ENCODE assay signal across 7 cellular contexts in genomic region chrX:129637217-129638109, GRCh38. TPM values are rescaled to one million over a fixed set of nuclear protein-coding genes. Genes with fewer than 3 reads are reported as not detected.
DNase-seq lines count a peak whose midpoint lies in the region; ATAC-seq and TF ChIP-seq lines count a peak whose summit lies in the region.

No MANE protein-coding gene starts in this region.

- H3K27me3 Mint-ChIP-seq in endodermal cell (ENCODE audit: insufficient read depth), result peaks cover 14% of the 10 kb centered on the region

- ATAC-seq in HG02798 (IDR thresholded peaks at IDR 0.05; ENCODE audit: poor library complexity, unreplicated experiment), result peak; percentile 55

- DNase-seq in NCI-H526 (lab: John Stamatoyannopoulos, UW), result peak; percentile 34 to 66
- peak; percentile 92 for DNase-seq in activated CD8-positive, alpha-beta memory T cell treated with anti-CD3 and anti-CD28 coated beads for 24 hours
- DNase-seq in endodermal cell, result peak; percentile 90
- peak; percentile 71 for DNase-seq in mucosa of gallbladder (ENCODE audit: low spot score)
- peak; percentile 67 for DNase-seq in stimulated activated CD8-positive, alpha-beta memory T cell treated with anti-CD3 and anti-CD28 coated beads, Interleukin-4, amount 100 ng/mL, for 24 hours (ENCODE audit: low read depth)

- no peak overlapping the region for H3K27ac ChIP-seq in endodermal cell (ENCODE audit: low read depth, low read length)

- no peak overlapping the region for H3K9ac ChIP-seq in endodermal cell (ENCODE audit: extremely low read depth, low read length, poor library complexity, severe bottlenecking)

- H3K4me1 ChIP-seq in endodermal cell (ENCODE audit: control insufficient read depth, insufficient read depth, low read length), result peaks cover 4% of the 10 kb centered on the region

- H3K36me3 Mint-ChIP-seq in endodermal cell (ENCODE audit: low read depth), result no peaks in the 10 kb centered on the region

- H3K27ac Mint-ChIP-seq in endodermal cell, result no peak overlapping the region

- H3K4me1 Mint-ChIP-seq in endodermal cell, result peaks cover 6% of the 10 kb centered on the region

- no peaks in the 10 kb centered on the region for H3K27me3 ChIP-seq in endodermal cell (ENCODE audit: control insufficient read depth, insufficient read depth, low read length, poor library complexity, severe bottlenecking)

- H3K9me3 ChIP-seq in endodermal cell (ENCODE audit: control insufficient read depth, low read length), result no peaks in the 10 kb centered on the region

- H3K9me3 Mint-ChIP-seq in endodermal cell, result peaks cover 7% of the 10 kb centered on the region

- H3K36me3 ChIP-seq in endodermal cell (ENCODE audit: control insufficient read depth, insufficient read depth, low read length), result no peaks in the 10 kb centered on the region

- no peak overlapping the region for H3K4me3 Mint-ChIP-seq in endodermal cell

- WGBS in endodermal cell (ENCODE audit: insufficient coverage in 1 of 2, insufficient read length in 1 of 2), 2 experiments, result 49 to 90% methylated on average over 4 to 13 of the region's 13 CpGs

- H3K4me3 ChIP-seq in endodermal cell (ENCODE audit: low read length), result no peak overlapping the region

- TF ChIP-seq CTCF in GM12873 (IDR thresholded peaks at IDR 0.05; ENCODE audit: insufficient read depth, low read depth, low read length, missing control alignments) (peak; percentile 98), endodermal cell (conservative IDR thresholded peaks at IDR 0.05) (peak; percentile 98)

RNA-seq across cellular contexts. Expression of gene APLN, which starts 17.3 kb away (rescaled TPM):
- total RNA-seq in endodermal cell (under 1 TPM in 1 of 2 donors, not detected in 1; 0.22 TPM), mucosa of gallbladder (0.20 TPM)
- 0.64 TPM for polyA plus RNA-seq in endodermal cell (2013, experiment 1 of 2)
- polyA plus RNA-seq in endodermal cell (2013, experiment 2 of 2), result 0.99 TPM
